23 cellular contexts compared by ENCODE assay signal in genomic region chr5:178106086-178106485, GRCh38. TPM values are rescaled to one million over a fixed set of nuclear protein-coding genes. Genes with fewer than 3 reads are reported as not detected.
A peak's percentile ranks its signal among the peaks of the same experiment; 100 is the strongest.
DNase-seq lines count a peak whose midpoint lies in the region; ATAC-seq and TF ChIP-seq lines count a peak whose summit lies in the region.
"Had no signal": no experiment of that assay in that cellular context is flagged by ENCODE, and none has a peak within 500 bp of the region (broad histone marks: within the 10 kb centered on the region; RNA-seq: fewer than 3 reads in every experiment).

No MANE protein-coding gene starts in this region.

- POLR2A ChIA-PET in WTC11 (lab: Charles Lee) = interaction anchor here (0.7 kb wide), 1 partner anchor 35 kb away, joined by 3 read pairs; no protein-coding TSS in a partner anchor

- H3K27ac ChIP-seq in epithelial cell of prostate (peak overlapping the region; percentile 32), brain microvascular endothelial cell (no peak overlapping the region)
- H3K27ac ChIP-seq: A549; BLaER1 treated with 17β-estradiol and CSF1 and Interleukin-3, amounts not matched to agents 10 nM and 100 nM had no signal

- H3K4me3 Mint-ChIP-seq in WTC11 = no peak overlapping the region
- H3K4me3 Mint-ChIP-seq: CD4-positive, alpha-beta T cell; CD8-positive, alpha-beta memory T cell; HFFc6 had no signal

- peak; percentile 56 for DNase-seq in RPMI8226
- DNase-seq in WTC11 (ENCODE audit: low spot score) = no peak
- no peak for DNase-seq in epithelial cell of prostate (ENCODE audit: low read depth, low spot score)
- no peak for DNase-seq in NCI-H2227 (lab: John Stamatoyannopoulos, UW; ENCODE audit: unreplicated experiment)
- DNase-seq in MG63 = no peak
- no peak for DNase-seq in erythroblast (lab: John Stamatoyannopoulos, UW)
- no peak for DNase-seq in brain microvascular endothelial cell
- DNase-seq: 8988T; ACHN; AML-193; BE2C; CD4-positive, alpha-beta T cell; CD8-positive, alpha-beta memory T cell; DMS 273 treated with DMSO at 0.1 percent for 48 hours; DMS79; EL; GDM1; GOT3; HFFc6 had no signal

- peaks cover 15% of the 10 kb centered on the region for H3K4me1 Mint-ChIP-seq in WTC11

- in situ Hi-C loops in brain microvascular endothelial cell (cut with HindIII; ENCODE audit: low pct_ligation_motif_present, low sequenced_read_pairs) = no loop called here

- no peak overlapping the region for H3K27ac Mint-ChIP-seq in WTC11
- H3K27ac Mint-ChIP-seq: CD14-positive monocyte; CD4-positive, alpha-beta T cell; HFFc6 had no signal

- CTCF ChIA-PET in WTC11 (lab: Charles Lee) = interaction anchor here (0.6 to 3.6 kb wide), 3 partner anchors 15 to 130 kb away, joined by 3 to 23 read pairs (median 4); no protein-coding TSS in a partner anchor

- no peak for TF ChIP-seq POLR2A in erythroblast (IDR thresholded peaks at IDR 0.05; ENCODE audit: low read length)

- ATAC-seq in WTC11 = no peak
- ATAC-seq: A549 had no signal

- no peaks in the 10 kb centered on the region for H3K27me3 ChIP-seq in MG63
- H3K27me3 ChIP-seq in brain microvascular endothelial cell (replicated peaks) = no peaks in the 10 kb centered on the region
- H3K27me3 ChIP-seq: BE2C had no signal

- H3K36me3 ChIP-seq in MG63 = no peaks in the 10 kb centered on the region
- no peaks in the 10 kb centered on the region for H3K36me3 ChIP-seq in brain microvascular endothelial cell (replicated peaks)
- H3K36me3 ChIP-seq: BE2C; BLaER1 treated with 17β-estradiol and CSF1 and Interleukin-3, amounts not matched to agents 10 nM and 100 nM; HAP-1 had no signal

- 0 out of 2 replicates have a peak, but pooled peaks cover 2% of the 10 kb centered on the region for H3K36me3 Mint-ChIP-seq in WTC11
- H3K36me3 Mint-ChIP-seq: CD14-positive monocyte; CD8-positive, alpha-beta memory T cell had no signal

- no peaks in the 10 kb centered on the region for H3K9me3 ChIP-seq in MG63
- H3K9me3 ChIP-seq: A549; BE2C; BLaER1 treated with 17β-estradiol and CSF1 and Interleukin-3, amounts not matched to agents 10 nM and 100 nM; HAP-1 had no signal

- H3K4me3 ChIP-seq in MG63 (no peak overlapping the region), brain microvascular endothelial cell (ENCODE audit: low read depth, low read length) (no peak overlapping the region)
- H3K4me3 ChIP-seq: A549; BLaER1 treated with 17β-estradiol and CSF1 and Interleukin-3, amounts not matched to agents 10 nM and 100 nM; HAP-1 had no signal

- no peaks in the 10 kb centered on the region; the same call in 1 of the 2 replicates for H3K27me3 Mint-ChIP-seq in WTC11 (ENCODE audit: low read depth)
- H3K27me3 Mint-ChIP-seq: CD4-positive, alpha-beta T cell; CD8-positive, alpha-beta memory T cell had no signal

- H3K9me3 Mint-ChIP-seq in WTC11 = 0 out of 2 replicates have a peak, but pooled peaks cover 3% of the 10 kb centered on the region
- H3K9me3 Mint-ChIP-seq: CD4-positive, alpha-beta T cell; CD8-positive, alpha-beta memory T cell; HFFc6 had no signal

- no peak for TF ChIP-seq CTCF in WTC11 (IDR thresholded peaks at IDR 0.05)
- no peak for TF ChIP-seq CTCF in brain microvascular endothelial cell (IDR thresholded peaks at IDR 0.05; ENCODE audit: low read depth, low read length, missing control alignments)

TF ChIP-seq in WTC11, 78 proteins besides CTCF, POLR2A, EP300 and RAD21:
- 0 out of 2 replicates have a peak, but pooled peaks have one; percentile 6 for TF ChIP-seq ZNF121 (CRISPR knock-in tag; IDR thresholded peaks at IDR 0.05)
- no peak for TF ChIP-seq JUN (CRISPR knock-in tag; IDR thresholded peaks at IDR 0.05)
- no peak for TF ChIP-seq ELF4 (CRISPR knock-in tag; IDR thresholded peaks at IDR 0.05; ENCODE audit: low read depth)
- no peak for TF ChIP-seq TCF7 (CRISPR knock-in tag; IDR thresholded peaks at IDR 0.05; ENCODE audit: low read depth)

RNA-seq across cellular contexts. Expression of gene N4BP3, which starts 7.2 kb away (rescaled TPM):
- total RNA-seq in WTC11 (2021) = 40.3 to 46.2 TPM (median 41.6 TPM) in 3 replicates
- 1.0 and 2.3 TPM in 2 replicates for total RNA-seq in MG63 (2014; rRNA removed; shearing (Covaris generic); ENCODE audit: low replicate concordance)

RNA-seq across cellular contexts. Expression of gene RMND5B, which starts 24.7 kb away (rescaled TPM):
- 86.1 to 93.3 TPM (median 92.5 TPM) in 3 replicates for total RNA-seq in WTC11 (2021)
- 39.8 and 54.2 TPM in 2 replicates for total RNA-seq in MG63 (2014; rRNA removed; shearing (Covaris generic); ENCODE audit: low replicate concordance)

RNA-seq across cellular contexts. Expression of gene NHP2, which starts 47.6 kb away (rescaled TPM):
- 263 to 269 TPM (median 264 TPM) in 3 replicates for total RNA-seq in WTC11 (2021)
- 441 and 476 TPM in 2 replicates for total RNA-seq in MG63 (2014; rRNA removed; shearing (Covaris generic); ENCODE audit: low replicate concordance)

Comparison
In these comparisons a context has a peak if more than half of its experiments do, and no peak if none do; other contexts are left out.
1. RNA of gene N4BP3, which starts 7.2 kb away (total RNA-seq): 40.3 to 46.2 TPM in WTC11; 1.0 to 2.3 TPM in MG63; every median in the first group is over 10 times any median in the second.